Comparison of ENCODE assay signal across 1 cellular context in the genomic region with DNA sequence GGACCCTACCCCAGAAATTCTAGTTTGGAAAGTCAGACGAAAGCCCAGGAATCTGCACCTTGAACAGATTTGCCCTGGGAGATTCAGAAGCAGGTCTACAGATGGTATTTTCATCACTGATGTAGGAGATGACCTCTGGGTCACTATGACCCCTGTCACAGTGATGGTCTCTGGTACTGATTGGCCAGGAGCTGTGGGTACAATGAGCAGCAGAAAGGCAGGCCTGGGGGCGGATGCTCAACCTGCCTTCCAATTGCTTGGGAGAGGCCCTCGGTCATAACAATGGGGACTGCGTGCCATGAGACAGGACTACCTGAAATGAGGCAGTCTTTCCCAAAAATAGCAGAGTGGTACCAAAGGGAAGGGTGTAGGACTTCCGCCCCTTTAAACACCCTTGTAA.
TF ChIP-seq lines count a peak whose summit lies in the region.

No MANE protein-coding gene starts in this region.

TF ChIP-seq in SK-N-SH treated with all-trans-retinoic acid at 6 μM for 48 hours, 23 proteins besides CTCF, POLR2A, EP300 and RAD21 (continued from another document):
- TF ChIP-seq, protein P1, sequence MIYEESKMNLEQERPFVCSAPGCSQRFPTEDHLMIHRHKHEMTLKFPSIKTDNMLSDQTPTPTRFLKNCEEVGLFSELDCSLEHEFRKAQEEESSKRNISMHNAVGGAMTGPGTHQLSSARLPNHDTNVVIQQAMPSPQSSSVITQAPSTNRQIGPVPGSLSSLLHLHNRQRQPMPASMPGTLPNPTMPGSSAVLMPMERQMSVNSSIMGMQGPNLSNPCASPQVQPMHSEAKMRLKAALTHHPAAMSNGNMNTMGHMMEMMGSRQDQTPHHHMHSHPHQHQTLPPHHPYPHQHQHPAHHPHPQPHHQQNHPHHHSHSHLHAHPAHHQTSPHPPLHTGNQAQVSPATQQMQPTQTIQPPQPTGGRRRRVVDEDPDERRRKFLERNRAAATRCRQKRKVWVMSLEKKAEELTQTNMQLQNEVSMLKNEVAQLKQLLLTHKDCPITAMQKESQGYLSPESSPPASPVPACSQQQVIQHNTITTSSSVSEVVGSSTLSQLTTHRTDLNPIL (CRISPR knock-in tag; IDR thresholded peaks at IDR 0.05; ENCODE audit: low read depth), result no peak
- TF ChIP-seq, protein P2, sequence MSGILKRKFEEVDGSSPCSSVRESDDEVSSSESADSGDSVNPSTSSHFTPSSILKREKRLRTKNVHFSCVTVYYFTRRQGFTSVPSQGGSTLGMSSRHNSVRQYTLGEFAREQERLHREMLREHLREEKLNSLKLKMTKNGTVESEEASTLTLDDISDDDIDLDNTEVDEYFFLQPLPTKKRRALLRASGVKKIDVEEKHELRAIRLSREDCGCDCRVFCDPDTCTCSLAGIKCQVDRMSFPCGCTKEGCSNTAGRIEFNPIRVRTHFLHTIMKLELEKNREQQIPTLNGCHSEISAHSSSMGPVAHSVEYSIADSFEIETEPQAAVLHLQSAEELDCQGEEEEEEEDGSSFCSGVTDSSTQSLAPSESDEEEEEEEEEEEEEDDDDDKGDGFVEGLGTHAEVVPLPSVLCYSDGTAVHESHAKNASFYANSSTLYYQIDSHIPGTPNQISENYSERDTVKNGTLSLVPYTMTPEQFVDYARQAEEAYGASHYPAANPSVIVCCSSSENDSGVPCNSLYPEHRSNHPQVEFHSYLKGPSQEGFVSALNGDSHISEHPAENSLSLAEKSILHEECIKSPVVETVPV (CRISPR knock-in tag; IDR thresholded peaks at IDR 0.05), result no peak
- TF ChIP-seq ZNF8 (CRISPR knock-in tag; IDR thresholded peaks at IDR 0.05), result no peak
